32 cellular contexts compared by ENCODE assay signal in the genomic region with DNA sequence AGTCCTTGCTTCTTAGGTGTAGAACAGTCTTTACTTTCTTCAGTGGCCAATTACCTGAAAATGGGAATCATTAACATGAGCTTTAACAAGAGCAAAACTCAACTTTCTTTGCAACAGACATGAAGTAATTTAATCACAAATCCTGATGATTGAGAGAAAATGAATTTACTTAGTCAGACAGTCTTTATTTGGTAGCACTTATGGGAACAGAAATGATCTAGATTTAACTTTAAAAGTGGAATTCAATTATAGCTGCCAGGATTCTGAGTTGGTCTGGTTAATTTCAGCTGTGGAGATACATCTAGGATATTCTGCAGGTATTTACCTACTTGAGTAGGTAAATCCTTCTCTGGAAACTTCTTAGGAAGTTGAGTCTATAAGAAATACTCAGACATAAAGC.
"Had no signal": no experiment of that assay in that cellular context is flagged by ENCODE, and none has a peak within 500 bp of the region (broad histone marks: within the 10 kb centered on the region; RNA-seq: fewer than 3 reads in every experiment).

No MANE protein-coding gene starts in this region.

- H3K36me3 ChIP-seq: adrenal gland, ascending aorta, brain microvascular endothelial cell, breast epithelium, cardiac muscle cell had no signal

- ATAC-seq: activated naive CD4-positive, alpha-beta T cell treated with anti-CD3 and anti-CD28 coated beads, Interleukin-2, amount 50 U/mL, for 72 hours; activated naive CD8-positive, alpha-beta T cell treated with anti-CD3 and anti-CD28 coated beads, Interleukin-2, amount 50 U/mL, for 24 hours; activated T-cell treated with anti-CD3 and anti-CD28 coated beads, Interleukin-2, amount 50 U/mL, for 4 hours; activated T-cell treated with anti-CD3 and anti-CD28 coated beads, Interleukin-2, amount 50 U/mL, for 72 hours; activated T-helper 17 cell treated with anti-CD3 and anti-CD28 coated beads, Interleukin-2, amount 50 U/mL, for 72 hours; body of pancreas had no signal

- H3K27me3 ChIP-seq: adrenal gland, ascending aorta, body of pancreas, brain microvascular endothelial cell, breast epithelium, cardiac muscle cell had no signal

- H3K27ac ChIP-seq: adrenal gland, ascending aorta, body of pancreas, brain microvascular endothelial cell, breast epithelium, cardiac muscle cell had no signal

- H3K4me1 ChIP-seq: ascending aorta, body of pancreas, breast epithelium had no signal

- DNase-seq: activated effector memory CD4-positive, alpha-beta T cell treated with anti-CD3 and anti-CD28 coated beads, Interleukin-2, amount 50 U/mL, for 16 hours; activated effector memory CD4-positive, alpha-beta T cell treated with Interleukin-2 at 50 U/mL for 16 hours; activated gamma-delta T cell; activated gamma-delta T cell treated with Interleukin-2 at 50 U/mL for 16 hours; activated naive CD4-positive, alpha-beta T cell; activated naive CD4-positive, alpha-beta T cell treated with anti-CD3 and anti-CD28 coated beads for 36 hours; activated naive CD4-positive, alpha-beta T cell treated with anti-CD3 and anti-CD28 coated beads, Interleukin-2, amount 10 ng/mL, durations not matched to agents 7 days and 5 days; activated naive CD4-positive, alpha-beta T cell treated with anti-CD3 and anti-CD28 coated beads, Interleukin-2, amount 50 U/mL, for 16 hours; activated naive CD4-positive, alpha-beta T cell treated with Interleukin-2 at 50 U/mL for 16 hours; activated naive CD8-positive, alpha-beta T cell treated with anti-CD3 and anti-CD28 coated beads for 36 hours; activated naive CD8-positive, alpha-beta T cell treated with anti-CD3 and anti-CD28 coated beads, Interleukin-2, amount 10 ng/mL, durations not matched to agents 7 days and 5 days; activated naive CD8-positive, alpha-beta T cell treated with anti-CD3 and anti-CD28 coated beads, Interleukin-2, amount 50 U/mL, for 24 hours; activated T-cell treated with anti-CD3 and anti-CD28 coated beads, Interleukin-2, amount 50 U/mL, for 1 hour; activated T-cell treated with anti-CD3 and anti-CD28 coated beads, Interleukin-2, amount 50 U/mL, for 24 hours; activated T-cell treated with anti-CD3 and anti-CD28 coated beads, Interleukin-2, amount 50 U/mL, for 4 hours; activated T-cell treated with anti-CD3 and anti-CD28 coated beads, Interleukin-2, amount 50 U/mL, for 48 hours; activated T-cell treated with anti-CD3 and anti-CD28 coated beads, Interleukin-2, amount 50 U/mL, for 72 hours; adrenal gland; amniotic stem cell; amygdala; anterior cingulate cortex; aorta; body of pancreas; brain microvascular endothelial cell; caudate nucleus; central memory CD4-positive, alpha-beta T cell; cerebellar nuclear complex had no signal

- H3K4me3 ChIP-seq: adrenal gland, ascending aorta, body of pancreas, breast epithelium, cardiac muscle cell had no signal

- H3K9me3 ChIP-seq: adrenal gland, ascending aorta, body of pancreas, breast epithelium had no signal
